ENCODE assay signal across 30 cellular contexts in genomic region chr4:114012749-114013148, GRCh38. TPM values are rescaled to one million over a fixed set of nuclear protein-coding genes. Genes with fewer than 3 reads are reported as not detected.
"Had no signal": no experiment of that assay in that cellular context is flagged by ENCODE, and none has a peak within 500 bp of the region (broad histone marks: within the 10 kb centered on the region; RNA-seq: fewer than 3 reads in every experiment).

No MANE protein-coding gene starts in this region.

- DNase-seq: activated CD4-positive, alpha-beta T cell treated with anti-CD3 and anti-CD28 coated beads for 4 hours; activated CD4-positive, alpha-beta T cell treated with anti-CD3 and anti-CD28 coated beads, Interleukin-2, amount 50 U/mL, for 48 hours; activated CD4-positive, CD25-positive, alpha-beta regulatory T cell; activated CD8-positive, alpha-beta memory T cell treated with anti-CD3 and anti-CD28 coated beads, Interleukin-2, amount 50 U/mL, for 48 hours; activated effector memory CD4-positive, alpha-beta T cell treated with Interleukin-2 at 50 U/mL for 16 hours; activated naive CD4-positive, alpha-beta T cell treated with anti-CD3 and anti-CD28 coated beads for 36 hours; activated T-cell treated with anti-CD3 and anti-CD28 coated beads, Interleukin-2, amount 50 U/mL, for 48 hours; amygdala; dorsolateral prefrontal cortex; effector memory CD8-positive, alpha-beta T cell; glutamatergic neuron; hippocampal formation; left cardiac atrium; nephron progenitor cell; occipital lobe; stimulated activated CD4-positive, alpha-beta T cell treated with anti-CD3 and anti-CD28 coated beads, Interleukin-2, amount 100 ng/mL, for 24 hours; stimulated activated naive CD8-positive, alpha-beta T cell treated with anti-CD3 and anti-CD28 coated beads, Interleukin-15, amount 100 ng/mL, for 72 hours; uterus had no signal

- H3K4me1 Mint-ChIP-seq: memory B cell; nephron progenitor cell; stimulated activated effector memory CD8-positive, alpha-beta T cell treated with anti-CD3 and anti-CD28 coated beads, Interleukin-12 subunit alpha, Interleukin-12 subunit beta, amount 100 ng/mL, for 72 hours; stimulated activated naive CD8-positive, alpha-beta T cell treated with anti-CD3 and anti-CD28 coated beads, Interleukin-15, amount 100 ng/mL, for 72 hours had no signal

- H3K4me3 Mint-ChIP-seq: activated naive CD4-positive, alpha-beta T cell treated with anti-CD3 and anti-CD28 coated beads for 36 hours; effector memory CD8-positive, alpha-beta T cell; memory B cell; nephron progenitor cell; stimulated activated effector memory CD8-positive, alpha-beta T cell treated with anti-CD3 and anti-CD28 coated beads, Interleukin-12 subunit alpha, Interleukin-12 subunit beta, amount 100 ng/mL, for 72 hours; stimulated activated naive CD8-positive, alpha-beta T cell treated with anti-CD3 and anti-CD28 coated beads, Interleukin-15, amount 100 ng/mL, for 72 hours had no signal

- H3K9me3 Mint-ChIP-seq: effector memory CD8-positive, alpha-beta T cell had no signal

- H3K36me3 Mint-ChIP-seq: stimulated activated effector memory CD8-positive, alpha-beta T cell treated with anti-CD3 and anti-CD28 coated beads, Interleukin-12 subunit alpha, Interleukin-12 subunit beta, amount 100 ng/mL, for 72 hours had no signal

- H3K27me3 ChIP-seq: colonic mucosa, dorsolateral prefrontal cortex, esophagus muscularis mucosa, suprapubic skin, tibial nerve, uterus had no signal

- H3K36me3 ChIP-seq: colonic mucosa, esophagus muscularis mucosa, suprapubic skin, tibial nerve, uterus had no signal

- FAIRE-seq: endothelial cell of umbilical vein, frontal cortex, islet of Langerhans, small intestine had no signal

- H3K27me3 Mint-ChIP-seq: stimulated activated naive CD8-positive, alpha-beta T cell treated with anti-CD3 and anti-CD28 coated beads, Interleukin-15, amount 100 ng/mL, for 72 hours had no signal

- ATAC-seq: effector memory CD8-positive, alpha-beta T cell; left cardiac atrium; sciatic nerve; stimulated activated effector memory CD8-positive, alpha-beta T cell treated with anti-CD3 and anti-CD28 coated beads, Interleukin-12 subunit alpha, Interleukin-12 subunit beta, amount 100 ng/mL, for 72 hours; stimulated activated naive CD8-positive, alpha-beta T cell treated with anti-CD3 and anti-CD28 coated beads, Interleukin-15, amount 100 ng/mL, for 72 hours had no signal

- H3K9me3 ChIP-seq: colonic mucosa, esophagus muscularis mucosa, suprapubic skin, uterus had no signal

- H3K4me3 ChIP-seq: colonic mucosa, dorsolateral prefrontal cortex, esophagus muscularis mucosa, suprapubic skin, tibial nerve, uterus had no signal

- H3K4me1 ChIP-seq: colonic mucosa, esophagus muscularis mucosa, suprapubic skin, tibial nerve, uterus had no signal

- H3K27ac ChIP-seq: colonic mucosa, dorsolateral prefrontal cortex, esophagus muscularis mucosa, suprapubic skin, tibial nerve, uterus had no signal

- H3K27ac Mint-ChIP-seq: activated naive CD4-positive, alpha-beta T cell treated with anti-CD3 and anti-CD28 coated beads for 36 hours; effector memory CD8-positive, alpha-beta T cell; memory B cell; nephron progenitor cell; stimulated activated effector memory CD8-positive, alpha-beta T cell treated with anti-CD3 and anti-CD28 coated beads, Interleukin-12 subunit alpha, Interleukin-12 subunit beta, amount 100 ng/mL, for 72 hours; stimulated activated naive CD8-positive, alpha-beta T cell treated with anti-CD3 and anti-CD28 coated beads, Interleukin-15, amount 100 ng/mL, for 72 hours had no signal

RNA-seq across cellular contexts. Expression of gene ARSJ, which starts 33.3 kb away (rescaled TPM):
- total RNA-seq: activated CD8-positive, alpha-beta memory T cell treated with anti-CD3 and anti-CD28 coated beads for 36 hours had no signal
